Comparison of ENCODE assay signal across 6 cellular contexts in the genomic region with DNA sequence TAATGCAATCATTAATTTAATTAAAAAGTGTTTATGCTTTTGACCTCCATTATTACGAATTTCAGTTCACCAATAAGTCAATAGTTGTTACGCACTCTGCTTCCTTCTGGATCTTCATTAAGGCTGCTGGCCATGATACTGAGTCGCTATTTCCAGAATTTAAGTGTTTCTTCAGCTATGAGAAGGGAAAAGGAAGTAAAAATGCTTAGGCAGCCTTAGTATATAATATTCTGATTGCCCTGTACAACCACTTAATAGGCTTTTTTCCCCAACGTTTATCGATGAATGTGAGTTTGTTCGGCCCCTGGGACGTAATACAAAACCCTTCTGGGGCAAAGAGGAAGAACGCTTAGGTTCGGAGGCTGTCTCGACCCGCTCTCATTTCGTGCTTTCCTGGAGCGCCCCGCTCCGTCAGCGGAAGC.
DNase-seq lines count a peak whose midpoint lies in the region; ATAC-seq and TF ChIP-seq lines count a peak whose summit lies in the region.

No MANE protein-coding gene starts in this region.

- no peaks in the 10 kb centered on the region for H3K9me3 Mint-ChIP-seq in T-helper 2 cell treated with Interferon-gamma antibody and Interleukin-4, amounts not matched to agents 5 μg/mL and 100 μg/mL, for 36 hours

- in situ Hi-C loops in GM13976 (cut with MboI; ENCODE audit: low sequenced_read_pairs, unreplicated experiment) = no loop called here

- H3K4me3 Mint-ChIP-seq in T-helper 2 cell treated with Interferon-gamma antibody and Interleukin-4, amounts not matched to agents 5 μg/mL and 100 μg/mL, for 36 hours = peak overlapping the region; percentile 95

- peak overlapping the region; percentile 98 for H3K27ac Mint-ChIP-seq in T-helper 2 cell treated with Interferon-gamma antibody and Interleukin-4, amounts not matched to agents 5 μg/mL and 100 μg/mL, for 36 hours

- ATAC-seq in GM19467 (IDR thresholded peaks at IDR 0.05; ENCODE audit: unreplicated experiment) (peak; percentile 19), GM19023 (IDR thresholded peaks at IDR 0.05; ENCODE audit: unreplicated experiment) (no peak)

- TF ChIP-seq CTCF in GM13976 (IDR thresholded peaks at IDR 0.05; ENCODE audit: borderline replicate concordance, control extremely low read depth, extremely low read depth, insufficient read depth, missing control alignments) = no peak

- no peaks in the 10 kb centered on the region for H3K27me3 Mint-ChIP-seq in T-helper 2 cell treated with Interferon-gamma antibody and Interleukin-4, amounts not matched to agents 5 μg/mL and 100 μg/mL, for 36 hours (ENCODE audit: low read depth)

- no peak for DNase-seq in T-helper 2 cell treated with Interferon-gamma antibody and Interleukin-4, amounts not matched to agents 5 μg/mL and 100 μg/mL, for 36 hours (ENCODE audit: low spot score)
- no peak for DNase-seq in NCI-H774 (lab: John Stamatoyannopoulos, UW)
- no peak for DNase-seq in GM13976 (ENCODE audit: low spot score)

- H3K4me1 Mint-ChIP-seq in T-helper 2 cell treated with Interferon-gamma antibody and Interleukin-4, amounts not matched to agents 5 μg/mL and 100 μg/mL, for 36 hours (ENCODE audit: low read depth) = peaks cover 57% of the 10 kb centered on the region

- peak overlapping the region; percentile 89 for H3K4me3 ChIP-seq in iPS-11a (ENCODE audit: low read depth, low read length)

- H3K36me3 Mint-ChIP-seq in T-helper 2 cell treated with Interferon-gamma antibody and Interleukin-4, amounts not matched to agents 5 μg/mL and 100 μg/mL, for 36 hours (ENCODE audit: low read depth) = peaks cover 42% of the 10 kb centered on the region
